In genomic region chr12:130514149-130514551, GRCh38 we compare ENCODE assay signal across 19 cellular contexts.
DNase-seq lines count a peak whose midpoint lies in the region; ATAC-seq and TF ChIP-seq lines count a peak whose summit lies in the region.
"Had no signal": no experiment of that assay in that cellular context is flagged by ENCODE, and none has a peak within 500 bp of the region (broad histone marks: within the 10 kb centered on the region; RNA-seq: fewer than 3 reads in every experiment).

No MANE protein-coding gene starts in this region.

- H3K27me3 ChIP-seq in HUES64 (ENCODE audit: insufficient read depth, low read length) (no peaks in the 10 kb centered on the region), parathyroid adenoma (ENCODE audit: control insufficient read depth, insufficient read depth, low read length) (no peaks in the 10 kb centered on the region)
- H3K27me3 ChIP-seq: BLaER1, colonic mucosa, gastrocnemius medialis had no signal

- H3K4me3 ChIP-seq in HUES64 (ENCODE audit: low read length) (no peak overlapping the region), parathyroid adenoma (ENCODE audit: low read depth, low read length) (no peak overlapping the region)
- H3K4me3 ChIP-seq: BLaER1, colonic mucosa, gastrocnemius medialis, stomach had no signal

- H3K9me3 ChIP-seq in HUES64 (ENCODE audit: insufficient read depth, low read depth, low read length), result 0 out of 2 replicates have a peak, but pooled peaks cover 3% of the 10 kb centered on the region
- peaks cover 1% of the 10 kb centered on the region for H3K9me3 ChIP-seq in parathyroid adenoma (ENCODE audit: control insufficient read depth, low read length)
- H3K9me3 ChIP-seq: BLaER1, colonic mucosa, gastrocnemius medialis had no signal

- DNase-seq in NCI-H2171 (lab: John Stamatoyannopoulos, UW) (peak; percentile 31), SHP77 treated with DMSO at 0.1 percent for 48 hours (lab: John Stamatoyannopoulos, UW) (peak; percentile 32), left lobe of liver (ENCODE audit: low spot score) (no peak), foreskin melanocyte (no peak), medulla oblongata (ENCODE audit: extremely low spot score) (no peak)
- no peak for DNase-seq in activated T-cell treated with anti-CD3 and anti-CD28 coated beads, Interleukin-2, amount 50 U/mL, for 1 hour
- DNase-seq: activated CD4-positive, alpha-beta T cell treated with anti-CD3 and anti-CD28 coated beads for 4 hours; activated CD8-positive, alpha-beta memory T cell treated with anti-CD3 and anti-CD28 coated beads, Interleukin-2, amount 50 U/mL, for 4 hours; activated naive CD4-positive, alpha-beta T cell treated with anti-CD3 and anti-CD28 coated beads, Interleukin-2, amount 50 U/mL, for 16 hours; colonic mucosa; gastrocnemius medialis; mesenchymal stem cell; NCI-H2029; right cardiac atrium; stomach; T1000 had no signal

- no peak for ATAC-seq in left lobe of liver
- ATAC-seq: gastrocnemius medialis, right cardiac atrium had no signal

- H3K4me1 ChIP-seq in HUES64 (ENCODE audit: insufficient read depth, low read length), result peaks cover 20% of the 10 kb centered on the region
- H3K4me1 ChIP-seq in parathyroid adenoma, result peaks cover 5% of the 10 kb centered on the region
- H3K4me1 ChIP-seq: BLaER1, colonic mucosa, gastrocnemius medialis, stomach had no signal

- H3K36me3 ChIP-seq in HUES64 (ENCODE audit: insufficient read depth, low read length), result no peaks in the 10 kb centered on the region
- H3K36me3 ChIP-seq in parathyroid adenoma (ENCODE audit: control insufficient read depth, insufficient read depth, low read length), result no peaks in the 10 kb centered on the region
- H3K36me3 ChIP-seq: BLaER1, colonic mucosa, gastrocnemius medialis, stomach had no signal

- no peak overlapping the region for H3K9ac ChIP-seq in HUES64 (ENCODE audit: low read depth, low read length)
- H3K9ac ChIP-seq in parathyroid adenoma, result no peak overlapping the region
- H3K9ac ChIP-seq: BLaER1 had no signal

- H3K27ac ChIP-seq in HUES64 (ENCODE audit: low read depth, low read length) (peak overlapping the region; percentile 15; the same call in 1 of the 2 replicates), parathyroid adenoma (no peak overlapping the region)
- H3K27ac ChIP-seq: BLaER1, colonic mucosa, gastrocnemius medialis, stomach had no signal

- peak overlapping the region; percentile 7 for H2AFZ ChIP-seq in parathyroid adenoma

- 12% methylated on average over 5 of the region's 5 CpGs for WGBS in HUES64

- TF ChIP-seq CTCF in parathyroid adenoma (IDR thresholded peaks at IDR 0.05), result no peak

- H3K79me2 ChIP-seq in parathyroid adenoma, result no peaks in the 10 kb centered on the region

- H3K4me2 ChIP-seq in parathyroid adenoma (ENCODE audit: low read length), result no peak overlapping the region
- H3K4me2 ChIP-seq: BLaER1 had no signal

Comparison
In these comparisons a context has a peak if more than half of its experiments do, and no peak if none do; other contexts are left out.
1. DNase-seq: peak in NCI-H2171 (single experiment) and SHP77 treated with DMSO at 0.1 percent for 48 hours (single experiment); none in left lobe of liver (single experiment), foreskin melanocyte (single experiment), activated T-cell treated with anti-CD3 and anti-CD28 coated beads, Interleukin-2, amount 50 U/mL, for 1 hour (single experiment) and medulla oblongata (single experiment).